2 cellular contexts compared by ENCODE assay signal in the genomic region with DNA sequence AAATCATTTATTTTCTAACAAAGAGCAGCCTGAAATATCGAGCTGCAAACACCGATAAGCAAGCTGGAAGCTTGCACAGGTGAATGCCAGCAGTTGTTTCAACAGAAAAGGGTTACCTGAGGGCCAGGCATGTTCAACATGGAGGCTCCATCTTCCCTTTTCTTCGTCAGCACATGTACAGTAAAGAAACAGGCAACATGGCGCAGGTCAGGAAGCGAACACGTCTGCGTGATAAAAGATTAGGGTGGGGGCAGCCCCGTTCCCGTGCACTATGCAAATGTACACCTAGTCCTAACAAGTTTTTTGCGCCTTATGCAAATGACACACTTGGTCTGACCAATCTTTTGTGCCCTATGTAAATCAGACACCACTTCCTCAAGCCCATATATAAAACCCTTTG.
TF ChIP-seq lines count a peak whose summit lies in the region.

No MANE protein-coding gene starts in this region.

TF ChIP-seq in HEK293, 187 proteins besides CTCF, POLR2A, EP300 and RAD21 (continued from another document):
- TF ChIP-seq ZNF311 (tag by site-specific recombination; IDR thresholded peaks at IDR 0.05; ENCODE audit: borderline replicate concordance) (no peak), ZNF341 (tag by site-specific recombination; IDR thresholded peaks at IDR 0.05; ENCODE audit: low read depth) (no peak), WT1 (tag by site-specific recombination; IDR thresholded peaks at IDR 0.05) (no peak), ZFP69B (tag by site-specific recombination; IDR thresholded peaks at IDR 0.05) (no peak), ZNF488 (tag by site-specific recombination; IDR thresholded peaks at IDR 0.05) (no peak), ZNF768 (tag by site-specific recombination; IDR thresholded peaks at IDR 0.05) (no peak)
- TF ChIP-seq, protein P1, sequence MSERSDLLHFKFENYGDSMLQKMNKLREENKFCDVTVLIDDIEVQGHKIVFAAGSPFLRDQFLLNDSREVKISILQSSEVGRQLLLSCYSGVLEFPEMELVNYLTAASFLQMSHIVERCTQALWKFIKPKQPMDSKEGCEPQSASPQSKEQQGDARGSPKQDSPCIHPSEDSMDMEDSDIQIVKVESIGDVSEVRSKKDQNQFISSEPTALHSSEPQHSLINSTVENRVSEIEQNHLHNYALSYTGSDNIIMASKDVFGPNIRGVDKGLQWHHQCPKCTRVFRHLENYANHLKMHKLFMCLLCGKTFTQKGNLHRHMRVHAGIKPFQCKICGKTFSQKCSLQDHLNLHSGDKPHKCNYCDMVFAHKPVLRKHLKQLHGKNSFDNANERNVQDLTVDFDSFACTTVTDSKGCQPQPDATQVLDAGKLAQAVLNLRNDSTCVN (tag by site-specific recombination; optimal IDR thresholded peaks at IDR 0.05) = peak; percentile 9
- TF ChIP-seq, protein P2, sequence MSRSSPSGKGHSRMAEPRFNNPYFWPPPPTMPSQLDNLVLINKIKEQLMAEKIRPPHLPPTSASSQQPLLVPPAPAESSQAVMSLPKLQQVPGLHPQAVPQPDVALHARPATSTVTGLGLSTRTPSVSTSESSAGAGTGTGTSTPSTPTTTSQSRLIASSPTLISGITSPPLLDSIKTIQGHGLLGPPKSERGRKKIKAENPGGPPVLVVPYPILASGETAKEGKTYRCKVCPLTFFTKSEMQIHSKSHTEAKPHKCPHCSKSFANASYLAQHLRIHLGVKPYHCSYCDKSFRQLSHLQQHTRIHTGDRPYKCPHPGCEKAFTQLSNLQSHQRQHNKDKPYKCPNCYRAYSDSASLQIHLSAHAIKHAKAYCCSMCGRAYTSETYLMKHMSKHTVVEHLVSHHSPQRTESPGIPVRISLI (tag by site-specific recombination; IDR thresholded peaks at IDR 0.05) = no peak

TF ChIP-seq in K562, 482 proteins besides CTCF, POLR2A, EP300 and RAD21 (continued from another document and continues in another):
- TF ChIP-seq, protein P3, sequence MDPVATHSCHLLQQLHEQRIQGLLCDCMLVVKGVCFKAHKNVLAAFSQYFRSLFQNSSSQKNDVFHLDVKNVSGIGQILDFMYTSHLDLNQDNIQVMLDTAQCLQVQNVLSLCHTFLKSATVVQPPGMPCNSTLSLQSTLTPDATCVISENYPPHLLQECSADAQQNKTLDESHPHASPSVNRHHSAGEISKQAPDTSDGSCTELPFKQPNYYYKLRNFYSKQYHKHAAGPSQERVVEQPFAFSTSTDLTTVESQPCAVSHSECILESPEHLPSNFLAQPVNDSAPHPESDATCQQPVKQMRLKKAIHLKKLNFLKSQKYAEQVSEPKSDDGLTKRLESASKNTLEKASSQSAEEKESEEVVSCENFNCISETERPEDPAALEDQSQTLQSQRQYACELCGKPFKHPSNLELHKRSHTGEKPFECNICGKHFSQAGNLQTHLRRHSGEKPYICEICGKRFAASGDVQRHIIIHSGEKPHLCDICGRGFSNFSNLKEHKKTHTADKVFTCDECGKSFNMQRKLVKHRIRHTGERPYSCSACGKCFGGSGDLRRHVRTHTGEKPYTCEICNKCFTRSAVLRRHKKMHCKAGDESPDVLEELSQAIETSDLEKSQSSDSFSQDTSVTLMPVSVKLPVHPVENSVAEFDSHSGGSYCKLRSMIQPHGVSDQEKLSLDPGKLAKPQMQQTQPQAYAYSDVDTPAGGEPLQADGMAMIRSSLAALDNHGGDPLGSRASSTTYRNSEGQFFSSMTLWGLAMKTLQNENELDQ (CRISPR knock-in tag; IDR thresholded peaks at IDR 0.05; ENCODE audit: borderline replicate concordance) = no peak
- TF ChIP-seq L3MBTL2 (IDR thresholded peaks at IDR 0.05) (peak; percentile 81), YY1 (IDR thresholded peaks at IDR 0.05; ENCODE audit: borderline replicate concordance in 1 of 3, control insufficient read depth in 1 of 3, extremely low read depth in 1 of 3, insufficient read depth in 3 of 3, insufficient read length in 1 of 3, insufficient replicate concordance in 2 of 3, low read depth in 1 of 3, low read length in 2 of 3) (peak; percentile 53 to 92 (median 66)), GABPA (tag; conservative IDR thresholded peaks at IDR 0.05; ENCODE audit: low read depth) (peak; percentile 32; the same call in 1 of the 2 replicates), SPI1 (IDR thresholded peaks at IDR 0.05; ENCODE audit: borderline replicate concordance, low read depth, low read length) (0 out of 2 replicates have a peak, but pooled peaks have one; percentile 19), XRCC3 (IDR thresholded peaks at IDR 0.05) (no peak), PHF8 (IDR thresholded peaks at IDR 0.05; ENCODE audit: borderline replicate concordance, low read length) (peak; percentile 39; the same call in 1 of the 2 replicates), ZNF165 (CRISPR knock-in tag; IDR thresholded peaks at IDR 0.05; ENCODE audit: borderline replicate concordance) (no peak), ZNF764 (CRISPR knock-in tag; IDR thresholded peaks at IDR 0.05; ENCODE audit: low read depth) (no peak), MNT (conservative IDR thresholded peaks at IDR 0.05) (peak; percentile 57 to 61), ETV1 (tag; conservative IDR thresholded peaks at IDR 0.05; ENCODE audit: low read depth) (0 out of 2 replicates have a peak, but pooled peaks have one; percentile 24), POLR2B (IDR thresholded peaks at IDR 0.05; ENCODE audit: low read depth, partially characterized antibody) (peak; percentile 28), VEZF1 (CRISPR knock-in tag; IDR thresholded peaks at IDR 0.05) (peak; percentile 83), ATF1 (CRISPR knock-in tag; IDR thresholded peaks at IDR 0.05) (no peak), ATF1 (tag; IDR thresholded peaks at IDR 0.05) (peak; percentile 75), CXXC5 (CRISPR knock-in tag; IDR thresholded peaks at IDR 0.05) (peak; percentile 84), MED1 (CRISPR knock-in tag; IDR thresholded peaks at IDR 0.05; ENCODE audit: borderline replicate concordance) (no peak), NR4A1 (CRISPR knock-in tag; IDR thresholded peaks at IDR 0.05) (no peak), NR4A1 (tag; IDR thresholded peaks at IDR 0.05) (0 out of 2 replicates have a peak, but pooled peaks have one; percentile 28), MYC (IDR thresholded peaks at IDR 0.05; ENCODE audit: low read depth, low read length) (peak; percentile 90), MYC (CRISPR knock-in tag; IDR thresholded peaks at IDR 0.05; ENCODE audit: borderline replicate concordance, low read depth) (no peak), EP400 (IDR thresholded peaks at IDR 0.05) (peak; percentile 96), FOXK2 (conservative IDR thresholded peaks at IDR 0.05 in 1 of 2, IDR thresholded peaks at IDR 0.05 in 1 of 2; ENCODE audit: low read depth in 2 of 2) (peak; percentile 59 to 76; a peak in 2 of 4 replicates)
- TF ChIP-seq, protein P4, sequence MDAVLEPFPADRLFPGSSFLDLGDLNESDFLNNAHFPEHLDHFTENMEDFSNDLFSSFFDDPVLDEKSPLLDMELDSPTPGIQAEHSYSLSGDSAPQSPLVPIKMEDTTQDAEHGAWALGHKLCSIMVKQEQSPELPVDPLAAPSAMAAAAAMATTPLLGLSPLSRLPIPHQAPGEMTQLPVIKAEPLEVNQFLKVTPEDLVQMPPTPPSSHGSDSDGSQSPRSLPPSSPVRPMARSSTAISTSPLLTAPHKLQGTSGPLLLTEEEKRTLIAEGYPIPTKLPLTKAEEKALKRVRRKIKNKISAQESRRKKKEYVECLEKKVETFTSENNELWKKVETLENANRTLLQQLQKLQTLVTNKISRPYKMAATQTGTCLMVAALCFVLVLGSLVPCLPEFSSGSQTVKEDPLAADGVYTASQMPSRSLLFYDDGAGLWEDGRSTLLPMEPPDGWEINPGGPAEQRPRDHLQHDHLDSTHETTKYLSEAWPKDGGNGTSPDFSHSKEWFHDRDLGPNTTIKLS (IDR thresholded peaks at IDR 0.05; ENCODE audit: borderline replicate concordance, low read depth) = peak; percentile 84; the same call in 1 of the 2 replicates
- TF ChIP-seq, protein P5, sequence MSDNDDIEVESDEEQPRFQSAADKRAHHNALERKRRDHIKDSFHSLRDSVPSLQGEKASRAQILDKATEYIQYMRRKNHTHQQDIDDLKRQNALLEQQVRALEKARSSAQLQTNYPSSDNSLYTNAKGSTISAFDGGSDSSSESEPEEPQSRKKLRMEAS (CRISPR knock-in tag; IDR thresholded peaks at IDR 0.05) = 0 out of 2 replicates have a peak, but pooled peaks have one; percentile 17
- TF ChIP-seq, protein P6, sequence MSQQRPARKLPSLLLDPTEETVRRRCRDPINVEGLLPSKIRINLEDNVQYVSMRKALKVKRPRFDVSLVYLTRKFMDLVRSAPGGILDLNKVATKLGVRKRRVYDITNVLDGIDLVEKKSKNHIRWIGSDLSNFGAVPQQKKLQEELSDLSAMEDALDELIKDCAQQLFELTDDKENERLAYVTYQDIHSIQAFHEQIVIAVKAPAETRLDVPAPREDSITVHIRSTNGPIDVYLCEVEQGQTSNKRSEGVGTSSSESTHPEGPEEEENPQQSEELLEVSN (IDR thresholded peaks at IDR 0.05; ENCODE audit: borderline replicate concordance in 1 of 2, extremely low read depth in 1 of 2, insufficient read depth in 1 of 2, insufficient read length in 1 of 2, low read depth in 1 of 2, low read length in 1 of 2, poor library complexity in 1 of 2, severe bottlenecking in 1 of 2) = peak; percentile 14 to 55
